1 cellular context compared by ENCODE assay signal in the genomic region with DNA sequence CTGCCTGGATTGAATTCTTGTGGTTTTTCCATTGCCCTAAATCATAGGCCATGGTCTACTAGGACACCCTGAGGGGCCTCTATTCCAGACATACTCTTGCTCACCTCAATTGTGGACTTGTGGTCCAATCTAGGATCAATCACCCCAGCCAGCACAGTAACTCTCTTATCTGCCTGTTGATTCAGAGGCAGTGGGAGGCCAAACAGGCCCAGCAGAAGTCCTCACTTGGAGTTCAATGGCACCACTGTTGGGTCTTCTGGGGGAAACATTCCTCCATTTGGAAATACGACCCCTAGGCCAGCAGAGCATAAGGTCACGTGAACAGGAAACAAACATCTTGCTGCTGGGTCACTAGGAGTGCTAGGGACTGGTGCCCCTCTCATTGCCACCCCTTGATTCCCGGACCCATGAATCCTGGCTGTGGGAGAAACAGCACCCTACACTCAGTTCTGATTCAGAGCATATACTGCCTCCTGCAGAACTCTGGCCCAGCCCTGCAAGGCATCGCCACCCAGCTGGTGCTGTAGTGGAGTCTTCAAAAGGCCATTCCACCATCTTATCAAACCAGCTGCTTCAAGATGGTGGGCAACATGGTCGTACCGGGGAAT.
TF ChIP-seq lines count a peak whose summit lies in the region.

No MANE protein-coding gene starts in this region.

TF ChIP-seq in HepG2, 621 proteins besides CTCF, POLR2A, EP300 and RAD21 (continues in another document):
- TF ChIP-seq ZNF207 (IDR thresholded peaks at IDR 0.05; ENCODE audit: borderline replicate concordance) (no peak), ZNF326 (CRISPR knock-in tag; IDR thresholded peaks at IDR 0.05; ENCODE audit: borderline replicate concordance) (no peak), ZMYM2 (CRISPR knock-in tag; IDR thresholded peaks at IDR 0.05) (0 out of 2 replicates have a peak, but pooled peaks have one; percentile 24), NR2F6 (IDR thresholded peaks at IDR 0.05) (peak; percentile 21; the same call in 1 of the 2 replicates), NR2F6 (CRISPR knock-in tag; IDR thresholded peaks at IDR 0.05) (peak; percentile 46; the same call in 1 of the 2 replicates), ZNF354B (CRISPR knock-in tag; IDR thresholded peaks at IDR 0.05) (no peak), ZNF616 (CRISPR knock-in tag; IDR thresholded peaks at IDR 0.05; ENCODE audit: low read depth) (no peak), EZH2 (conservative IDR thresholded peaks at IDR 0.05; ENCODE audit: low read depth, low read length) (no peak), CHD4 (IDR thresholded peaks at IDR 0.05; ENCODE audit: borderline replicate concordance, low read length) (no peak), SAP130 (CRISPR knock-in tag; IDR thresholded peaks at IDR 0.05; ENCODE audit: low read depth) (0 out of 2 replicates have a peak, but pooled peaks have one; percentile 10), NFRKB (IDR thresholded peaks at IDR 0.05) (no peak), ZFAT (CRISPR knock-in tag; conservative IDR thresholded peaks at IDR 0.05) (no peak), HMG20B (CRISPR knock-in tag; conservative IDR thresholded peaks at IDR 0.05) (no peak), ESRRA (CRISPR knock-in tag; IDR thresholded peaks at IDR 0.05; ENCODE audit: low read depth) (no peak), JDP2 (CRISPR knock-in tag; IDR thresholded peaks at IDR 0.05; ENCODE audit: borderline replicate concordance) (no peak), ZNF546 (CRISPR knock-in tag; conservative IDR thresholded peaks at IDR 0.05) (no peak), MLLT10 (CRISPR knock-in tag; IDR thresholded peaks at IDR 0.05) (no peak), ZSCAN21 (CRISPR knock-in tag; IDR thresholded peaks at IDR 0.05; ENCODE audit: borderline replicate concordance) (no peak), ARNT2 (CRISPR knock-in tag; IDR thresholded peaks at IDR 0.05; ENCODE audit: low read depth) (no peak), SMAD9 (CRISPR knock-in tag; IDR thresholded peaks at IDR 0.05) (no peak), KMT2A (CRISPR knock-in tag; IDR thresholded peaks at IDR 0.05) (no peak), ZNF678 (CRISPR knock-in tag; IDR thresholded peaks at IDR 0.05) (no peak), KLF12 (CRISPR knock-in tag; IDR thresholded peaks at IDR 0.05; ENCODE audit: borderline replicate concordance) (no peak), ZNF24 (IDR thresholded peaks at IDR 0.05) (no peak), RNF2 (conservative IDR thresholded peaks at IDR 0.05; ENCODE audit: low read depth) (no peak), MAFG (CRISPR knock-in tag; IDR thresholded peaks at IDR 0.05) (no peak), SCMH1 (CRISPR knock-in tag; IDR thresholded peaks at IDR 0.05; ENCODE audit: borderline replicate concordance) (no peak), STAT5B (CRISPR knock-in tag; IDR thresholded peaks at IDR 0.05) (no peak), ZNF607 (CRISPR knock-in tag; IDR thresholded peaks at IDR 0.05; ENCODE audit: borderline replicate concordance) (no peak), ZNF329 (CRISPR knock-in tag; IDR thresholded peaks at IDR 0.05; ENCODE audit: low read depth) (no peak), ZNF501 (CRISPR knock-in tag; IDR thresholded peaks at IDR 0.05) (no peak), TEAD3 (CRISPR knock-in tag; optimal IDR thresholded peaks at IDR 0.05; ENCODE audit: borderline replicate concordance) (peak; percentile 54), MED8 (CRISPR knock-in tag; IDR thresholded peaks at IDR 0.05; ENCODE audit: insufficient replicate concordance) (no peak), KLF9 (CRISPR knock-in tag; IDR thresholded peaks at IDR 0.05; ENCODE audit: low read depth) (no peak), KLF13 (CRISPR knock-in tag; IDR thresholded peaks at IDR 0.05) (no peak), NR3C1 (CRISPR knock-in tag; IDR thresholded peaks at IDR 0.05) (no peak), JUND (CRISPR knock-in tag; IDR thresholded peaks at IDR 0.05) (no peak), ZSCAN9 (CRISPR knock-in tag; IDR thresholded peaks at IDR 0.05; ENCODE audit: borderline replicate concordance) (no peak), SATB2 (CRISPR knock-in tag; IDR thresholded peaks at IDR 0.05) (no peak), ZNF432 (CRISPR knock-in tag; IDR thresholded peaks at IDR 0.05; ENCODE audit: borderline replicate concordance) (no peak), KDM5B (CRISPR knock-in tag; IDR thresholded peaks at IDR 0.05; ENCODE audit: borderline replicate concordance) (no peak), MXD4 (CRISPR knock-in tag; IDR thresholded peaks at IDR 0.05) (no peak), ZNF552 (CRISPR knock-in tag; IDR thresholded peaks at IDR 0.05; ENCODE audit: borderline replicate concordance) (no peak), SOX5 (CRISPR knock-in tag; IDR thresholded peaks at IDR 0.05; ENCODE audit: borderline replicate concordance) (peak; percentile 22; the same call in 1 of the 2 replicates), MEIS2 (CRISPR knock-in tag; IDR thresholded peaks at IDR 0.05) (no peak), ZNF564 (CRISPR knock-in tag; IDR thresholded peaks at IDR 0.05) (peak; percentile 76; the same call in 1 of the 2 replicates), REPIN1 (CRISPR knock-in tag; IDR thresholded peaks at IDR 0.05; ENCODE audit: borderline replicate concordance, low read depth) (no peak; the same call in 1 of the 2 replicates), ZNF335 (CRISPR knock-in tag; IDR thresholded peaks at IDR 0.05) (no peak), THAP11 (CRISPR knock-in tag; IDR thresholded peaks at IDR 0.05) (no peak)
- TF ChIP-seq, protein P1, sequence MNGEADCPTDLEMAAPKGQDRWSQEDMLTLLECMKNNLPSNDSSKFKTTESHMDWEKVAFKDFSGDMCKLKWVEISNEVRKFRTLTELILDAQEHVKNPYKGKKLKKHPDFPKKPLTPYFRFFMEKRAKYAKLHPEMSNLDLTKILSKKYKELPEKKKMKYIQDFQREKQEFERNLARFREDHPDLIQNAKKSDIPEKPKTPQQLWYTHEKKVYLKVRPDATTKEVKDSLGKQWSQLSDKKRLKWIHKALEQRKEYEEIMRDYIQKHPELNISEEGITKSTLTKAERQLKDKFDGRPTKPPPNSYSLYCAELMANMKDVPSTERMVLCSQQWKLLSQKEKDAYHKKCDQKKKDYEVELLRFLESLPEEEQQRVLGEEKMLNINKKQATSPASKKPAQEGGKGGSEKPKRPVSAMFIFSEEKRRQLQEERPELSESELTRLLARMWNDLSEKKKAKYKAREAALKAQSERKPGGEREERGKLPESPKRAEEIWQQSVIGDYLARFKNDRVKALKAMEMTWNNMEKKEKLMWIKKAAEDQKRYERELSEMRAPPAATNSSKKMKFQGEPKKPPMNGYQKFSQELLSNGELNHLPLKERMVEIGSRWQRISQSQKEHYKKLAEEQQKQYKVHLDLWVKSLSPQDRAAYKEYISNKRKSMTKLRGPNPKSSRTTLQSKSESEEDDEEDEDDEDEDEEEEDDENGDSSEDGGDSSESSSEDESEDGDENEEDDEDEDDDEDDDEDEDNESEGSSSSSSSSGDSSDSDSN (CRISPR knock-in tag; IDR thresholded peaks at IDR 0.05): no peak
- TF ChIP-seq, protein P2, sequence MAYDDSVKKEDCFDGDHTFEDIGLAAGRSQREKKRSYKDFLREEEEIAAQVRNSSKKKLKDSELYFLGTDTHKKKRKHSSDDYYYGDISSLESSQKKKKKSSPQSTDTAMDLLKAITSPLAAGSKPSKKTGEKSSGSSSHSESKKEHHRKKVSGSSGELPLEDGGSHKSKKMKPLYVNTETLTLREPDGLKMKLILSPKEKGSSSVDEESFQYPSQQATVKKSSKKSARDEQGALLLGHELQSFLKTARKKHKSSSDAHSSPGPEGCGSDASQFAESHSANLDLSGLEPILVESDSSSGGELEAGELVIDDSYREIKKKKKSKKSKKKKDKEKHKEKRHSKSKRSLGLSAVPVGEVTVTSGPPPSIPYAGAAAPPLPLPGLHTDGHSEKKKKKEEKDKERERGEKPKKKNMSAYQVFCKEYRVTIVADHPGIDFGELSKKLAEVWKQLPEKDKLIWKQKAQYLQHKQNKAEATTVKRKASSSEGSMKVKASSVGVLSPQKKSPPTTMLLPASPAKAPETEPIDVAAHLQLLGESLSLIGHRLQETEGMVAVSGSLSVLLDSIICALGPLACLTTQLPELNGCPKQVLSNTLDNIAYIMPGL (CRISPR knock-in tag; IDR thresholded peaks at IDR 0.05; ENCODE audit: borderline replicate concordance in 1 of 2, low read depth in 1 of 2): no peak
- TF ChIP-seq, protein P3, sequence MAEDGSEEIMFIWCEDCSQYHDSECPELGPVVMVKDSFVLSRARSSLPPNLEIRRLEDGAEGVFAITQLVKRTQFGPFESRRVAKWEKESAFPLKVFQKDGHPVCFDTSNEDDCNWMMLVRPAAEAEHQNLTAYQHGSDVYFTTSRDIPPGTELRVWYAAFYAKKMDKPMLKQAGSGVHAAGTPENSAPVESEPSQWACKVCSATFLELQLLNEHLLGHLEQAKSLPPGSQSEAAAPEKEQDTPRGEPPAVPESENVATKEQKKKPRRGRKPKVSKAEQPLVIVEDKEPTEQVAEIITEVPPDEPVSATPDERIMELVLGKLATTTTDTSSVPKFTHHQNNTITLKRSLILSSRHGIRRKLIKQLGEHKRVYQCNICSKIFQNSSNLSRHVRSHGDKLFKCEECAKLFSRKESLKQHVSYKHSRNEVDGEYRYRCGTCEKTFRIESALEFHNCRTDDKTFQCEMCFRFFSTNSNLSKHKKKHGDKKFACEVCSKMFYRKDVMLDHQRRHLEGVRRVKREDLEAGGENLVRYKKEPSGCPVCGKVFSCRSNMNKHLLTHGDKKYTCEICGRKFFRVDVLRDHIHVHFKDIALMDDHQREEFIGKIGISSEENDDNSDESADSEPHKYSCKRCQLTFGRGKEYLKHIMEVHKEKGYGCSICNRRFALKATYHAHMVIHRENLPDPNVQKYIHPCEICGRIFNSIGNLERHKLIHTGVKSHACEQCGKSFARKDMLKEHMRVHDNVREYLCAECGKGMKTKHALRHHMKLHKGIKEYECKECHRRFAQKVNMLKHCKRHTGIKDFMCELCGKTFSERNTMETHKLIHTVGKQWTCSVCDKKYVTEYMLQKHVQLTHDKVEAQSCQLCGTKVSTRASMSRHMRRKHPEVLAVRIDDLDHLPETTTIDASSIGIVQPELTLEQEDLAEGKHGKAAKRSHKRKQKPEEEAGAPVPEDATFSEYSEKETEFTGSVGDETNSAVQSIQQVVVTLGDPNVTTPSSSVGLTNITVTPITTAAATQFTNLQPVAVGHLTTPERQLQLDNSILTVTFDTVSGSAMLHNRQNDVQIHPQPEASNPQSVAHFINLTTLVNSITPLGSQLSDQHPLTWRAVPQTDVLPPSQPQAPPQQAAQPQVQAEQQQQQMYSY (CRISPR knock-in tag; IDR thresholded peaks at IDR 0.05): no peak
- TF ChIP-seq, protein P4, sequence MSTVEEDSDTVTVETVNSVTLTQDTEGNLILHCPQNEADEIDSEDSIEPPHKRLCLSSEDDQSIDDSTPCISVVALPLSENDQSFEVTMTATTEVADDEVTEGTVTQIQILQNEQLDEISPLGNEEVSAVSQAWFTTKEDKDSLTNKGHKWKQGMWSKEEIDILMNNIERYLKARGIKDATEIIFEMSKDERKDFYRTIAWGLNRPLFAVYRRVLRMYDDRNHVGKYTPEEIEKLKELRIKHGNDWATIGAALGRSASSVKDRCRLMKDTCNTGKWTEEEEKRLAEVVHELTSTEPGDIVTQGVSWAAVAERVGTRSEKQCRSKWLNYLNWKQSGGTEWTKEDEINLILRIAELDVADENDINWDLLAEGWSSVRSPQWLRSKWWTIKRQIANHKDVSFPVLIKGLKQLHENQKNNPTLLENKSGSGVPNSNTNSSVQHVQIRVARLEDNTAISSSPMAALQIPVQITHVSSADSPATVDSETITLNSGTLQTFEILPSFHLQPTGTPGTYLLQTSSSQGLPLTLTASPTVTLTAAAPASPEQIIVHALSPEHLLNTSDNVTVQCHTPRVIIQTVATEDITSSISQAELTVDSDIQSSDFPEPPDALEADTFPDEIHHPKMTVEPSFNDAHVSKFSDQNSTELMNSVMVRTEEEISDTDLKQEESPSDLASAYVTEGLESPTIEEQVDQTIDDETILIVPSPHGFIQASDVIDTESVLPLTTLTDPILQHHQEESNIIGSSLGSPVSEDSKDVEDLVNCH (CRISPR knock-in tag; IDR thresholded peaks at IDR 0.05): no peak
- TF ChIP-seq, protein P5, sequence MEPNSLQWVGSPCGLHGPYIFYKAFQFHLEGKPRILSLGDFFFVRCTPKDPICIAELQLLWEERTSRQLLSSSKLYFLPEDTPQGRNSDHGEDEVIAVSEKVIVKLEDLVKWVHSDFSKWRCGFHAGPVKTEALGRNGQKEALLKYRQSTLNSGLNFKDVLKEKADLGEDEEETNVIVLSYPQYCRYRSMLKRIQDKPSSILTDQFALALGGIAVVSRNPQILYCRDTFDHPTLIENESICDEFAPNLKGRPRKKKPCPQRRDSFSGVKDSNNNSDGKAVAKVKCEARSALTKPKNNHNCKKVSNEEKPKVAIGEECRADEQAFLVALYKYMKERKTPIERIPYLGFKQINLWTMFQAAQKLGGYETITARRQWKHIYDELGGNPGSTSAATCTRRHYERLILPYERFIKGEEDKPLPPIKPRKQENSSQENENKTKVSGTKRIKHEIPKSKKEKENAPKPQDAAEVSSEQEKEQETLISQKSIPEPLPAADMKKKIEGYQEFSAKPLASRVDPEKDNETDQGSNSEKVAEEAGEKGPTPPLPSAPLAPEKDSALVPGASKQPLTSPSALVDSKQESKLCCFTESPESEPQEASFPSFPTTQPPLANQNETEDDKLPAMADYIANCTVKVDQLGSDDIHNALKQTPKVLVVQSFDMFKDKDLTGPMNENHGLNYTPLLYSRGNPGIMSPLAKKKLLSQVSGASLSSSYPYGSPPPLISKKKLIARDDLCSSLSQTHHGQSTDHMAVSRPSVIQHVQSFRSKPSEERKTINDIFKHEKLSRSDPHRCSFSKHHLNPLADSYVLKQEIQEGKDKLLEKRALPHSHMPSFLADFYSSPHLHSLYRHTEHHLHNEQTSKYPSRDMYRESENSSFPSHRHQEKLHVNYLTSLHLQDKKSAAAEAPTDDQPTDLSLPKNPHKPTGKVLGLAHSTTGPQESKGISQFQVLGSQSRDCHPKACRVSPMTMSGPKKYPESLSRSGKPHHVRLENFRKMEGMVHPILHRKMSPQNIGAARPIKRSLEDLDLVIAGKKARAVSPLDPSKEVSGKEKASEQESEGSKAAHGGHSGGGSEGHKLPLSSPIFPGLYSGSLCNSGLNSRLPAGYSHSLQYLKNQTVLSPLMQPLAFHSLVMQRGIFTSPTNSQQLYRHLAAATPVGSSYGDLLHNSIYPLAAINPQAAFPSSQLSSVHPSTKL (CRISPR knock-in tag; IDR thresholded peaks at IDR 0.05): no peak
- TF ChIP-seq, protein P6, sequence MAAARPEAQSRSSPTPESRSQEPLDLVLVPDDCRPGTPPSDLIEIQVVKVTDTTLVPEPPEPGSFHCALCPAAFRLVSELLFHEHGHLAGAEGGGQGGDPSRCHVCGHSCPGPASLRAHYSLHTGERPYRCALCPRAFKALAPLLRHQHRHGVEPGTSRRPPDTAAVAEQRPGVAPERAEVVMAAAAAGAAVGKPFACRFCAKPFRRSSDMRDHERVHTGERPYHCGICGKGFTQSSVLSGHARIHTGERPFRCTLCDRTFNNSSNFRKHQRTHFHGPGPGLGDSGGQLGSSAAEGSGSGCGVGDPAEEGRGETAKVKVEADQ (CRISPR knock-in tag; IDR thresholded peaks at IDR 0.05; ENCODE audit: borderline replicate concordance): no peak
- TF ChIP-seq, protein P7, sequence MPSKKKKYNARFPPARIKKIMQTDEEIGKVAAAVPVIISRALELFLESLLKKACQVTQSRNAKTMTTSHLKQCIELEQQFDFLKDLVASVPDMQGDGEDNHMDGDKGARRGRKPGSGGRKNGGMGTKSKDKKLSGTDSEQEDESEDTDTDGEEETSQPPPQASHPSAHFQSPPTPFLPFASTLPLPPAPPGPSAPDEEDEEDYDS (CRISPR knock-in tag; IDR thresholded peaks at IDR 0.05): no peak
